ENCODE assay signal across 7 cellular contexts in genomic region chr4:81470456-81471327, GRCh38. TPM values are rescaled to one million over a fixed set of nuclear protein-coding genes. Genes with fewer than 3 reads are reported as not detected.
A peak's percentile ranks its signal among the peaks of the same experiment; 100 is the strongest.
DNase-seq lines count a peak whose midpoint lies in the region; ATAC-seq and TF ChIP-seq lines count a peak whose summit lies in the region.

No MANE protein-coding gene starts in this region.

- CTCF ChIA-PET in HEK293 (lab: Yijun Ruan, JAX): interaction anchor here (0.6 to 1.5 kb wide), 3 partner anchors 18 to 374 kb away, joined by 3 to 9 read pairs (median 5); no protein-coding TSS in a partner anchor

- POLR2A ChIA-PET in HEK293 (lab: Yijun Ruan, JAX): interaction anchor here (1.0 to 1.7 kb wide), 3 partner anchors 94 to 959 kb away, joined by 3 read pairs; no protein-coding TSS in a partner anchor

- peaks cover 19% of the 10 kb centered on the region; the same call in 1 of the 2 replicates for H3K27me3 ChIP-seq in SJCRH30

- peak overlapping the region; percentile 91 for H3K27ac ChIP-seq in HEK293 (ENCODE audit: extremely low read depth, low read depth, low read length)
- H3K27ac ChIP-seq in SJCRH30: no peak overlapping the region

- H3K4me3 ChIP-seq in HEK293 (ENCODE audit: low read depth, low read length): peak overlapping the region; percentile 69
- peak overlapping the region; percentile 58 for H3K4me3 ChIP-seq in SJCRH30

- ATAC-seq in HG03097 (IDR thresholded peaks at IDR 0.05; ENCODE audit: low FRiP score, unreplicated experiment) (no peak), HG03135 (IDR thresholded peaks at IDR 0.05; ENCODE audit: unreplicated experiment) (no peak)

- peaks cover 6% of the 10 kb centered on the region for H3K4me1 ChIP-seq in HEK293 (ENCODE audit: control insufficient read depth, insufficient read depth, low read length)
- H3K4me1 ChIP-seq in SJCRH30: peaks cover 3% of the 10 kb centered on the region; the same call in 1 of the 2 replicates

- H3K9me3 ChIP-seq in HEK293 (ENCODE audit: control insufficient read depth, insufficient read depth, low read depth, low read length): no peaks in the 10 kb centered on the region
- no peaks in the 10 kb centered on the region for H3K9me3 ChIP-seq in SJCRH30 (replicated peaks)

- intact Hi-C loops in posterior cingulate gyrus (cut with DNase I): loop anchor here (5.0 to 10.0 kb wide), 3 partner anchors 47 to 254 kb away; no protein-coding TSS in a partner anchor

- peak; percentile 71 for TF ChIP-seq CTCF in HEK293 (tag by site-specific recombination; IDR thresholded peaks at IDR 0.05)

- DNase-seq in SJCRH30 (no peak), anterior cingulate cortex (lab: John Stamatoyannopoulos, UW) (peak in 45 of 58 donors; percentile 2 to 73 (median 45)), hepatic stellate cell (ENCODE audit: low spot score) (peak; percentile 6), posterior cingulate gyrus (peak in 9 of 10 donors; percentile 32 to 90 (median 47))

- H3K36me3 ChIP-seq in HEK293 (ENCODE audit: control insufficient read depth in 2 of 2, insufficient read depth in 1 of 2, low read length in 2 of 2) (no peaks in the 10 kb centered on the region), SJCRH30 (no peaks in the 10 kb centered on the region)

TF ChIP-seq in HEK293, 187 proteins besides CTCF, POLR2A, EP300 and RAD21 (continues in another document):
- TF ChIP-seq, protein P1, sequence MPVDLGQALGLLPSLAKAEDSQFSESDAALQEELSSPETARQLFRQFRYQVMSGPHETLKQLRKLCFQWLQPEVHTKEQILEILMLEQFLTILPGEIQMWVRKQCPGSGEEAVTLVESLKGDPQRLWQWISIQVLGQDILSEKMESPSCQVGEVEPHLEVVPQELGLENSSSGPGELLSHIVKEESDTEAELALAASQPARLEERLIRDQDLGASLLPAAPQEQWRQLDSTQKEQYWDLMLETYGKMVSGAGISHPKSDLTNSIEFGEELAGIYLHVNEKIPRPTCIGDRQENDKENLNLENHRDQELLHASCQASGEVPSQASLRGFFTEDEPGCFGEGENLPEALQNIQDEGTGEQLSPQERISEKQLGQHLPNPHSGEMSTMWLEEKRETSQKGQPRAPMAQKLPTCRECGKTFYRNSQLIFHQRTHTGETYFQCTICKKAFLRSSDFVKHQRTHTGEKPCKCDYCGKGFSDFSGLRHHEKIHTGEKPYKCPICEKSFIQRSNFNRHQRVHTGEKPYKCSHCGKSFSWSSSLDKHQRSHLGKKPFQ (tag by site-specific recombination; IDR thresholded peaks at IDR 0.05): no peak
- no peak for TF ChIP-seq ZNF426 (tag by site-specific recombination; IDR thresholded peaks at IDR 0.05)
- TF ChIP-seq, protein P2, sequence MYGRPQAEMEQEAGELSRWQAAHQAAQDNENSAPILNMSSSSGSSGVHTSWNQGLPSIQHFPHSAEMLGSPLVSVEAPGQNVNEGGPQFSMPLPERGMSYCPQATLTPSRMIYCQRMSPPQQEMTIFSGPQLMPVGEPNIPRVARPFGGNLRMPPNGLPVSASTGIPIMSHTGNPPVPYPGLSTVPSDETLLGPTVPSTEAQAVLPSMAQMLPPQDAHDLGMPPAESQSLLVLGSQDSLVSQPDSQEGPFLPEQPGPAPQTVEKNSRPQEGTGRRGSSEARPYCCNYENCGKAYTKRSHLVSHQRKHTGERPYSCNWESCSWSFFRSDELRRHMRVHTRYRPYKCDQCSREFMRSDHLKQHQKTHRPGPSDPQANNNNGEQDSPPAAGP (tag by site-specific recombination; IDR thresholded peaks at IDR 0.05): peak; percentile 27; the same call in 1 of the 2 replicates
- TF ChIP-seq, protein P3, sequence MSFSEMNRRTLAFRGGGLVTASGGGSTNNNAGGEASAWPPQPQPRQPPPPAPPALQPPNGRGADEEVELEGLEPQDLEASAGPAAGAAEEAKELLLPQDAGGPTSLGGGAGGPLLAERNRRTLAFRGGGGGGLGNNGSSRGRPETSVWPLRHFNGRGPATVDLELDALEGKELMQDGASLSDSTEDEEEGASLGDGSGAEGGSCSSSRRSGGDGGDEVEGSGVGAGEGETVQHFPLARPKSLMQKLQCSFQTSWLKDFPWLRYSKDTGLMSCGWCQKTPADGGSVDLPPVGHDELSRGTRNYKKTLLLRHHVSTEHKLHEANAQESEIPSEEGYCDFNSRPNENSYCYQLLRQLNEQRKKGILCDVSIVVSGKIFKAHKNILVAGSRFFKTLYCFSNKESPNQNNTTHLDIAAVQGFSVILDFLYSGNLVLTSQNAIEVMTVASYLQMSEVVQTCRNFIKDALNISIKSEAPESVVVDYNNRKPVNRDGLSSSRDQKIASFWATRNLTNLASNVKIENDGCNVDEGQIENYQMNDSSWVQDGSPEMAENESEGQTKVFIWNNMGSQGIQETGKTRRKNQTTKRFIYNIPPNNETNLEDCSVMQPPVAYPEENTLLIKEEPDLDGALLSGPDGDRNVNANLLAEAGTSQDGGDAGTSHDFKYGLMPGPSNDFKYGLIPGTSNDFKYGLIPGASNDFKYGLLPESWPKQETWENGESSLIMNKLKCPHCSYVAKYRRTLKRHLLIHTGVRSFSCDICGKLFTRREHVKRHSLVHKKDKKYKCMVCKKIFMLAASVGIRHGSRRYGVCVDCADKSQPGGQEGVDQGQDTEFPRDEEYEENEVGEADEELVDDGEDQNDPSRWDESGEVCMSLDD (tag by site-specific recombination; IDR thresholded peaks at IDR 0.05): 0 out of 2 replicates have a peak, but pooled peaks have one; percentile 10
- TF ChIP-seq EGR2 (tag by site-specific recombination; IDR thresholded peaks at IDR 0.05; ENCODE audit: low read depth): peak; percentile 29; the same call in 1 of the 2 replicates
- TF ChIP-seq ZBTB48 (tag by site-specific recombination; IDR thresholded peaks at IDR 0.05): peak; percentile 61
- TF ChIP-seq ZNF624 (tag by site-specific recombination; IDR thresholded peaks at IDR 0.05): no peak
- TF ChIP-seq, protein P4, sequence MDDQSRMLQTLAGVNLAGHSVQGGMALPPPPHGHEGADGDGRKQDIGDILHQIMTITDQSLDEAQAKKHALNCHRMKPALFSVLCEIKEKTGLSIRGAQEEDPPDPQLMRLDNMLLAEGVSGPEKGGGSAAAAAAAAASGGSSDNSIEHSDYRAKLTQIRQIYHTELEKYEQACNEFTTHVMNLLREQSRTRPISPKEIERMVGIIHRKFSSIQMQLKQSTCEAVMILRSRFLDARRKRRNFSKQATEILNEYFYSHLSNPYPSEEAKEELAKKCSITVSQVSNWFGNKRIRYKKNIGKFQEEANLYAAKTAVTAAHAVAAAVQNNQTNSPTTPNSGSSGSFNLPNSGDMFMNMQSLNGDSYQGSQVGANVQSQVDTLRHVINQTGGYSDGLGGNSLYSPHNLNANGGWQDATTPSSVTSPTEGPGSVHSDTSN (CRISPR knock-in tag; IDR thresholded peaks at IDR 0.05): no peak
- no peak for TF ChIP-seq ELK4 (IDR thresholded peaks at IDR 0.05; ENCODE audit: borderline replicate concordance, low read depth, low read length)
- TF ChIP-seq, protein P5, sequence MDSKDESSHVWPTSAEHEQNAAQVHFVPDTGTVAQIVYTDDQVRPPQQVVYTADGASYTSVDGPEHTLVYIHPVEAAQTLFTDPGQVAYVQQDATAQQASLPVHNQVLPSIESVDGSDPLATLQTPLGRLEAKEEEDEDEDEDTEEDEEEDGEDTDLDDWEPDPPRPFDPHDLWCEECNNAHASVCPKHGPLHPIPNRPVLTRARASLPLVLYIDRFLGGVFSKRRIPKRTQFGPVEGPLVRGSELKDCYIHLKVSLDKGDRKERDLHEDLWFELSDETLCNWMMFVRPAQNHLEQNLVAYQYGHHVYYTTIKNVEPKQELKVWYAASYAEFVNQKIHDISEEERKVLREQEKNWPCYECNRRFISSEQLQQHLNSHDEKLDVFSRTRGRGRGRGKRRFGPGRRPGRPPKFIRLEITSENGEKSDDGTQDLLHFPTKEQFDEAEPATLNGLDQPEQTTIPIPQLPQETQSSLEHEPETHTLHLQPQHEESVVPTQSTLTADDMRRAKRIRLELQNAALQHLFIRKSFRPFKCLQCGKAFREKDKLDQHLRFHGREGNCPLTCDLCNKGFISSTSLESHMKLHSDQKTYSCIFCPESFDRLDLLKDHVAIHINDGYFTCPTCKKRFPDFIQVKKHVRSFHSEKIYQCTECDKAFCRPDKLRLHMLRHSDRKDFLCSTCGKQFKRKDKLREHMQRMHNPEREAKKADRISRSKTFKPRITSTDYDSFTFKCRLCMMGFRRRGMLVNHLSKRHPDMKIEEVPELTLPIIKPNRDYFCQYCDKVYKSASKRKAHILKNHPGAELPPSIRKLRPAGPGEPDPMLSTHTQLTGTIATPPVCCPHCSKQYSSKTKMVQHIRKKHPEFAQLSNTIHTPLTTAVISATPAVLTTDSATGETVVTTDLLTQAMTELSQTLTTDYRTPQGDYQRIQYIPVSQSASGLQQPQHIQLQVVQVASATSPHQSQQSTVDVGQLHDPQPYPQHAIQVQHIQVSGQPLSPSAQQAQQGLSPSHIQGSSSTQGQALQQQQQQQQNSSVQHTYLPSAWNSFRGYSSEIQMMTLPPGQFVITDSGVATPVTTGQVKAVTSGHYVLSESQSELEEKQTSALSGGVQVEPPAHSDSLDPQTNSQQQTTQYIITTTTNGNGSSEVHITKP (tag by site-specific recombination; IDR thresholded peaks at IDR 0.05): peak; percentile 54
- TF ChIP-seq REPIN1 (tag by site-specific recombination; IDR thresholded peaks at IDR 0.05; ENCODE audit: low read depth): no peak
- TF ChIP-seq GLI2 (tag by site-specific recombination; IDR thresholded peaks at IDR 0.05; ENCODE audit: borderline replicate concordance, low read depth): no peak
- peak; percentile 84 for TF ChIP-seq TRIM28 (IDR thresholded peaks at IDR 0.05; ENCODE audit: borderline replicate concordance, low read length)
- TF ChIP-seq ZBTB17 (tag by site-specific recombination; IDR thresholded peaks at IDR 0.05): peak; percentile 51; the same call in 1 of the 2 replicates
- TF ChIP-seq ZNF335 (tag by site-specific recombination; conservative IDR thresholded peaks at IDR 0.05): peak; percentile 71
- TF ChIP-seq WT1 (tag by site-specific recombination; IDR thresholded peaks at IDR 0.05): 0 out of 2 replicates have a peak, but pooled peaks have one; percentile 14
- TF ChIP-seq ZNF585B (tag by site-specific recombination; IDR thresholded peaks at IDR 0.05): no peak
- no peak for TF ChIP-seq ZNF202 (tag by site-specific recombination; IDR thresholded peaks at IDR 0.05; ENCODE audit: borderline replicate concordance)
- peak; percentile 41; the same call in 1 of the 2 replicates for TF ChIP-seq ZNF501 (tag by site-specific recombination; IDR thresholded peaks at IDR 0.05)

RNA-seq across cellular contexts. Expression of gene RASGEF1B, which starts 1.0 kb away (rescaled TPM):
- total RNA-seq in SJCRH30 (2014; rRNA removed; shearing (Covaris generic)): 0.10 and 0.28 TPM in 2 replicates

Comparison
In these comparisons a context has a peak if more than half of its experiments do, and no peak if none do; other contexts are left out.
1. DNase-seq: peak in anterior cingulate cortex (45 of 58), hepatic stellate cell (single experiment) and posterior cingulate gyrus (9 of 10); none in SJCRH30 (0 of 2).